In the genomic region with DNA sequence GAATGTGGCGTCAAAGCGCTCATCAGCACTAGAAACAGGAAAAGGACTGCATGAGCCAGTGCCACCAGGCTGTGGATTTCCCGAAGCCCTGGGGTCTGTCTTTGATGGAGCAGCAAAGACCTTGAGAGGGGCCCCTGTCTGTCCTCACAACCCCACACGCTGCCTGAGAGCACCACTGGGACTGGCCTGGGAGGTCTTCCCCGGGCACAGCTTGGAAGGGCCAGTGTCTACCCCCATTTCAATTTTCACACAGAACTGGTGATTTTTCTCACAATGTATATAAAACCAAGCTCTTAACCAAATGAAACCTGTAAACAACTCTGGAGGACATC, we compare ENCODE assay signal across 2 cellular contexts. TPM values are rescaled to one million over a fixed set of nuclear protein-coding genes. Genes with fewer than 3 reads are reported as not detected.
"Had no signal": no experiment of that assay in that cellular context is flagged by ENCODE, and none has a peak within 500 bp of the region (broad histone marks: within the 10 kb centered on the region; RNA-seq: fewer than 3 reads in every experiment).

No MANE protein-coding gene starts in this region.

RNA-seq across cellular contexts. Expression of gene CHRFAM7A, which starts 16.3 kb away (rescaled TPM):
- polyA plus RNA-seq: mammary epithelial cell; naive thymus-derived CD4-positive, alpha-beta T cell had no signal
